1 cellular context compared by ENCODE assay signal in genomic region chr1:28886731-28887417, GRCh38.
A peak's percentile ranks its signal among the peaks of the same experiment; 100 is the strongest.
TF ChIP-seq lines count a peak whose summit lies in the region.

No MANE protein-coding gene starts in this region.

TF ChIP-seq in WTC11, 78 proteins besides CTCF, POLR2A, EP300 and RAD21 (continued from another document):
- TF ChIP-seq USF2 (CRISPR knock-in tag; IDR thresholded peaks at IDR 0.05) = peak; percentile 37
- TF ChIP-seq ZNF423 (CRISPR knock-in tag; IDR thresholded peaks at IDR 0.05) = no peak
- TF ChIP-seq CDX4 (CRISPR knock-in tag; IDR thresholded peaks at IDR 0.05; ENCODE audit: borderline replicate concordance) = no peak
- no peak for TF ChIP-seq NFATC4 (CRISPR knock-in tag; IDR thresholded peaks at IDR 0.05)
- peak; percentile 44; the same call in 1 of the 2 replicates for TF ChIP-seq ARID4B (CRISPR knock-in tag; IDR thresholded peaks at IDR 0.05; ENCODE audit: borderline replicate concordance)
- peak; percentile 85 for TF ChIP-seq SP1 (CRISPR knock-in tag; conservative IDR thresholded peaks at IDR 0.05)
- no peak for TF ChIP-seq PREB (CRISPR knock-in tag; IDR thresholded peaks at IDR 0.05; ENCODE audit: borderline replicate concordance)
- peak; percentile 51 for TF ChIP-seq ETV6 (CRISPR knock-in tag; IDR thresholded peaks at IDR 0.05)
